In the genomic region with DNA sequence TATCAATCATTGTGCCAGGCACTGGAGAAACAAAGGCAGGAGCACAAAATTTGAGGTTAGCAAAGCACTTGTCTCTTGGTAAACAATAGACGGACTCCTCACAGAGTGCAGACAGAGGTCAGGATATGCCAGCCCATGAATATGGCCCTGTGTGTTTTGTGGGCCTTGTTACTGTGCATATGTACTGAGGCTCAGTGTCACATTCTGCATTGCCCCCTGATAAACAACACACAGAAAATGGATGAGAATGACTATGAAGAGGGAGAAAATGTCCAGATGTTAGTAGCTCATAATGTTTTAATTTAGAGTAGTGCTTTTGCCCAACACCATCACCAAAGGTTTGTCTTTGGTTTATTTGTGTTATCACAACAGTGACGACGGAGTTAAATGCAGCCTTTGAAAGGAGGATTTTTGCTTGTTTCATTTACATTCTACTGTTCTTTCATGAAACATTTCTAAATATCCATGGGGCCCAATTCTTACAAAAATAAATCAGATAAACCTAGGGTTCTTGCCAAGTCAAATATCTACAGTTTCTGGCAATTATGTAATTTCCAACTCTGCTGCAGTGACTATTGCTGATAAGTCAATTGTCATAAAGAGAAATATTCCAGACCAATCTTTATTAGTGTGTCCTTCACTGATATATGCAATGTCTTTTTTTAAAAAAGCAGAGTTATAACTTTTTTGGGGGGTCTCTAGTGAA, we compare ENCODE assay signal across 33 cellular contexts. TPM values are rescaled to one million over a fixed set of nuclear protein-coding genes. Genes with fewer than 3 reads are reported as not detected.
"Had no signal": no experiment of that assay in that cellular context is flagged by ENCODE, and none has a peak within 500 bp of the region (broad histone marks: within the 10 kb centered on the region; RNA-seq: fewer than 3 reads in every experiment).

No MANE protein-coding gene starts in this region.

- H3K27ac ChIP-seq: dorsolateral prefrontal cortex, epithelial cell of prostate, gastrocnemius medialis, neural progenitor cell, parathyroid adenoma, spleen, suprapubic skin, transverse colon, upper lobe of right lung, uterus had no signal

- H3K9ac ChIP-seq: neural progenitor cell, parathyroid adenoma had no signal

- H3K79me2 ChIP-seq: parathyroid adenoma had no signal

- H3K36me3 Mint-ChIP-seq: neural progenitor cell had no signal

- H2AFZ ChIP-seq: neural progenitor cell, parathyroid adenoma had no signal

- DNase-seq: dorsolateral prefrontal cortex; effector CD8-positive, alpha-beta T cell; endodermal cell; foreskin fibroblast; gastrocnemius medialis; head of caudate nucleus; mesenchymal stem cell; midbrain; naive thymus-derived CD4-positive, alpha-beta T cell; spleen; stimulated activated naive CD4-positive, alpha-beta T cell; stimulated activated naive CD8-positive, alpha-beta T cell treated with anti-CD3 and anti-CD28 coated beads, Interleukin-15, amount 100 ng/mL, for 72 hours; transverse colon; upper lobe of right lung; uterus had no signal

- FAIRE-seq: colon, keratinocyte had no signal

- H3K27ac Mint-ChIP-seq: endodermal cell; naive thymus-derived CD4-positive, alpha-beta T cell; neural progenitor cell; progenitor cell of endocrine pancreas; stimulated activated naive CD8-positive, alpha-beta T cell treated with anti-CD3 and anti-CD28 coated beads, Interleukin-15, amount 100 ng/mL, for 72 hours had no signal

- H3K9me3 ChIP-seq: gastrocnemius medialis, spleen, suprapubic skin, transverse colon, upper lobe of right lung, uterus had no signal

- H3K4me1 ChIP-seq: gastrocnemius medialis, neural progenitor cell, parathyroid adenoma, suprapubic skin, transverse colon, upper lobe of right lung, uterus had no signal

- H3K4me3 Mint-ChIP-seq: endodermal cell; naive thymus-derived CD4-positive, alpha-beta T cell; nephron; neural progenitor cell; stimulated activated naive CD8-positive, alpha-beta T cell treated with anti-CD3 and anti-CD28 coated beads, Interleukin-15, amount 100 ng/mL, for 72 hours had no signal

- H3K4me3 ChIP-seq: dorsolateral prefrontal cortex, gastrocnemius medialis, neural progenitor cell, spleen, suprapubic skin, transverse colon, upper lobe of right lung, uterus had no signal

- H3K27me3 ChIP-seq: dorsolateral prefrontal cortex, gastrocnemius medialis, neural progenitor cell, spleen, suprapubic skin, transverse colon, upper lobe of right lung, uterus had no signal

- H3K27me3 Mint-ChIP-seq: naive thymus-derived CD4-positive, alpha-beta T cell; progenitor cell of endocrine pancreas; stimulated activated naive CD8-positive, alpha-beta T cell treated with anti-CD3 and anti-CD28 coated beads, Interleukin-15, amount 100 ng/mL, for 72 hours had no signal

- H3K36me3 ChIP-seq: gastrocnemius medialis, neural progenitor cell, spleen, suprapubic skin, transverse colon, upper lobe of right lung, uterus had no signal

- H3K4me1 Mint-ChIP-seq: endodermal cell; stimulated activated naive CD8-positive, alpha-beta T cell treated with anti-CD3 and anti-CD28 coated beads, Interleukin-15, amount 100 ng/mL, for 72 hours had no signal

- ATAC-seq: esophagus mucosa; gastrocnemius medialis; naive thymus-derived CD4-positive, alpha-beta T cell; sciatic nerve; stimulated activated naive CD8-positive, alpha-beta T cell treated with anti-CD3 and anti-CD28 coated beads, Interleukin-15, amount 100 ng/mL, for 72 hours; upper lobe of right lung had no signal

- H3K9me3 Mint-ChIP-seq: endodermal cell; naive thymus-derived CD4-positive, alpha-beta T cell; nephron; neural progenitor cell; stimulated activated naive CD8-positive, alpha-beta T cell treated with anti-CD3 and anti-CD28 coated beads, Interleukin-15, amount 100 ng/mL, for 72 hours had no signal

- H3K4me2 ChIP-seq: neural progenitor cell had no signal

RNA-seq across cellular contexts. Expression of gene NT5C1B, which starts 14.7 kb away (rescaled TPM):
- total RNA-seq: dorsolateral prefrontal cortex; endodermal cell; esophagus mucosa; fibroblast of lung; gastrocnemius medialis; glomerular endothelial cell; lower leg skin; lung microvascular endothelial cell; mucosa of gallbladder; naive thymus-derived CD4-positive, alpha-beta T cell; osteoblast; progenitor cell of endocrine pancreas; sciatic nerve; skeletal muscle tissue; spleen; suprapubic skin; transverse colon; upper lobe of right lung; uterus had no signal
- polyA plus RNA-seq: fibroblast of lung, keratinocyte, spleen, thymus had no signal
